1 cellular context compared by ENCODE assay signal in genomic region chr9:91857291-91857781, GRCh38.
TF ChIP-seq lines count a peak whose summit lies in the region.

No MANE protein-coding gene starts in this region.

TF ChIP-seq in WTC11, 78 proteins besides CTCF, POLR2A, EP300 and RAD21 (continued from another document):
- TF ChIP-seq, protein P1, sequence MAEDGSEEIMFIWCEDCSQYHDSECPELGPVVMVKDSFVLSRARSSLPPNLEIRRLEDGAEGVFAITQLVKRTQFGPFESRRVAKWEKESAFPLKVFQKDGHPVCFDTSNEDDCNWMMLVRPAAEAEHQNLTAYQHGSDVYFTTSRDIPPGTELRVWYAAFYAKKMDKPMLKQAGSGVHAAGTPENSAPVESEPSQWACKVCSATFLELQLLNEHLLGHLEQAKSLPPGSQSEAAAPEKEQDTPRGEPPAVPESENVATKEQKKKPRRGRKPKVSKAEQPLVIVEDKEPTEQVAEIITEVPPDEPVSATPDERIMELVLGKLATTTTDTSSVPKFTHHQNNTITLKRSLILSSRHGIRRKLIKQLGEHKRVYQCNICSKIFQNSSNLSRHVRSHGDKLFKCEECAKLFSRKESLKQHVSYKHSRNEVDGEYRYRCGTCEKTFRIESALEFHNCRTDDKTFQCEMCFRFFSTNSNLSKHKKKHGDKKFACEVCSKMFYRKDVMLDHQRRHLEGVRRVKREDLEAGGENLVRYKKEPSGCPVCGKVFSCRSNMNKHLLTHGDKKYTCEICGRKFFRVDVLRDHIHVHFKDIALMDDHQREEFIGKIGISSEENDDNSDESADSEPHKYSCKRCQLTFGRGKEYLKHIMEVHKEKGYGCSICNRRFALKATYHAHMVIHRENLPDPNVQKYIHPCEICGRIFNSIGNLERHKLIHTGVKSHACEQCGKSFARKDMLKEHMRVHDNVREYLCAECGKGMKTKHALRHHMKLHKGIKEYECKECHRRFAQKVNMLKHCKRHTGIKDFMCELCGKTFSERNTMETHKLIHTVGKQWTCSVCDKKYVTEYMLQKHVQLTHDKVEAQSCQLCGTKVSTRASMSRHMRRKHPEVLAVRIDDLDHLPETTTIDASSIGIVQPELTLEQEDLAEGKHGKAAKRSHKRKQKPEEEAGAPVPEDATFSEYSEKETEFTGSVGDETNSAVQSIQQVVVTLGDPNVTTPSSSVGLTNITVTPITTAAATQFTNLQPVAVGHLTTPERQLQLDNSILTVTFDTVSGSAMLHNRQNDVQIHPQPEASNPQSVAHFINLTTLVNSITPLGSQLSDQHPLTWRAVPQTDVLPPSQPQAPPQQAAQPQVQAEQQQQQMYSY (CRISPR knock-in tag; IDR thresholded peaks at IDR 0.05) = no peak
- TF ChIP-seq E2F5 (CRISPR knock-in tag; IDR thresholded peaks at IDR 0.05) = no peak
- TF ChIP-seq TEAD4 (CRISPR knock-in tag; IDR thresholded peaks at IDR 0.05) = no peak
- TF ChIP-seq STAT6 (CRISPR knock-in tag; conservative IDR thresholded peaks at IDR 0.05; ENCODE audit: low read depth) = no peak
TF ChIP-seq in WTC11: peak in this region for 0.
